In the genomic region with DNA sequence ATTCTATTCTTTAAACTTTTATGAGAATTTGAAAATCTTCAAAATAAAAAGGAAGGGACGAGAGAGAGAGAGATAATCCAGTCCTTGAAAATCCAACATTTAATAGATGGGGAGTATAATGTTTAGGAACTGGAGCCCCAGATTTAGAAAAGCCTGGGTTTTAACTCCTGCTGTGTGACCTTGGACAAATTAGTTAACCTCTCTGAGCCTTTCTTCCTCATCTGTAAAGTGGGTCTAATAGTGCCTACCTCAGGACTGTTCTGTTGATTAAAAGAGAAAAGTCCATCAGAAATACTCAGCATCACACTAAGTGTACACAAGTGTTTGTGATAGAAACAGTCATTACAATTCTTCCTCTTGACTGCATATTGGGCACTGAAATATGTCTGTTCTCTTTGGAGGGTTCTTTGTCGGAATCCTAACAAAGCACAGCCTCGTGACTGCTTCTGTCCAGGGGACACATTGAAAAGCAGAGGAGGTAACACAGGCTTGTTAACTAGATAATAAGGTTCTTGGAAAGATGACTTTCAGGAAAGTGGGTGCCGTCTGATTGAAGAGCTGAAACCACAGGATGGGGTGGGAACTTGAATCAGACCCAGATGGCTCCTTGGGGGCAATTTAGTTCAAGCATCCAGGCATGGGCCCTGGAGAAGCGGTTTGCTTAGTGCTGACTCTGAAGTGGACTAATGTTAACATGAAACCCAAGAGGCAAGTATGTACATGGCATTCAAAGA, we compare ENCODE assay signal across 16 cellular contexts.
DNase-seq lines count a peak whose midpoint lies in the region; ATAC-seq and TF ChIP-seq lines count a peak whose summit lies in the region.
"Had no signal": no experiment of that assay in that cellular context is flagged by ENCODE, and none has a peak within 500 bp of the region (broad histone marks: within the 10 kb centered on the region; RNA-seq: fewer than 3 reads in every experiment).

No MANE protein-coding gene starts in this region.

- H4K5ac ChIP-seq in IMR-90 (ENCODE audit: low read depth, low read length), result no peak overlapping the region; the same call in 1 of the 2 replicates

- H3K56ac ChIP-seq in IMR-90 (ENCODE audit: extremely low read depth, insufficient read depth, low read length), result no peak overlapping the region

- intact Hi-C loops in activated CD4-positive, alpha-beta T cell treated with anti-CD3 and anti-CD28 coated beads, Interleukin-2, amount 10 ng/mL, durations not matched to agents 24 days and 14 days (cut with micrococcal nuclease), result loop anchor here (5.0 kb wide), 1 partner anchor 35 kb away; no protein-coding TSS in a partner anchor
- intact Hi-C loops in IMR-90 (cut with micrococcal nuclease), result no loop called here

- no peak overlapping the region for H2BK5ac ChIP-seq in IMR-90 (ENCODE audit: low read depth, low read length, poor library complexity, severe bottlenecking)

- no peaks in the 10 kb centered on the region for H3K27me3 ChIP-seq in IMR-90 (ENCODE audit: control insufficient read depth, insufficient read depth, low read length)
- H3K27me3 ChIP-seq: gastroesophageal sphincter, right atrium auricular region, tibial artery had no signal

- H3K36me3 Mint-ChIP-seq in activated CD4-positive, alpha-beta T cell treated with anti-CD3 and anti-CD28 coated beads, Interleukin-2, amount 10 ng/mL, durations not matched to agents 24 days and 14 days (ENCODE audit: low read depth), result peaks cover 40% of the 10 kb centered on the region
- H3K36me3 Mint-ChIP-seq in activated CD8-positive, alpha-beta T cell treated with anti-CD3 and anti-CD28 coated beads, Interleukin-2, amount 10 ng/mL, durations not matched to agents 7 days and 5 days (ENCODE audit: low read depth), result peaks cover 45% of the 10 kb centered on the region
- H3K36me3 Mint-ChIP-seq in naive B cell, result peaks cover 9 to 32% of the 10 kb centered on the region in 2 donors

- peak overlapping the region; percentile 10; the same call in 1 of the 2 replicates for H4K91ac ChIP-seq in IMR-90 (ENCODE audit: insufficient read depth, low read depth, low read length)

- H2AFZ ChIP-seq in IMR-90 (replicated peaks; ENCODE audit: low read length, poor library complexity), result no peak overlapping the region

- H3K36me3 ChIP-seq in IMR-90 (ENCODE audit: control insufficient read depth, insufficient read depth, low read length), result peaks cover 8% of the 10 kb centered on the region; the same call in 1 of the 2 replicates

- H2AK5ac ChIP-seq in IMR-90 (ENCODE audit: low read depth, low read length), result 0 out of 2 replicates have a peak overlapping the region, but pooled peaks have one; percentile 75

- peak overlapping the region in 1 of 2 experiments; percentile 28; a peak in 1 of 4 replicates for H4K8ac ChIP-seq in IMR-90 (ENCODE audit: low read depth in 2 of 2, low read length in 2 of 2)

- no peak overlapping the region for H3K27ac ChIP-seq in IMR-90 (ENCODE audit: insufficient read depth, low read length)
- H3K27ac ChIP-seq: gastroesophageal sphincter, right atrium auricular region, tibial artery had no signal

- dilution Hi-C loops in IMR-90 (cut with HindIII; ENCODE audit: low sequenced_read_pairs, unreplicated experiment), result no loop called here

- H2BK15ac ChIP-seq in IMR-90 (ENCODE audit: low read depth, low read length), result 0 out of 3 replicates have a peak overlapping the region, but pooled peaks have one; percentile 37

- POLR2A ChIA-PET in IMR-90 (lab: Charles Lee; ENCODE audit: unreplicated experiment), result no interaction called here
- POLR2A ChIA-PET in activated CD8-positive, alpha-beta T cell treated with anti-CD3 and anti-CD28 coated beads, Interleukin-2, amount 10 ng/mL, durations not matched to agents 7 days and 5 days (lab: Charles Lee), result interaction anchor here (1.1 kb wide), 1 partner anchor 179 kb away, joined by 3 read pairs; no protein-coding TSS in a partner anchor

- DNase-seq in activated CD4-positive, alpha-beta T cell treated with anti-CD3 and anti-CD28 coated beads, Interleukin-2, amount 10 ng/mL, durations not matched to agents 24 days and 14 days, result no peak
- no peak for DNase-seq in activated CD4-positive, alpha-beta T cell treated with anti-CD3 and anti-CD28 coated beads for 4 hours
- no peak for DNase-seq in IMR-90
- DNase-seq in activated CD8-positive, alpha-beta T cell treated with anti-CD3 and anti-CD28 coated beads, Interleukin-2, amount 10 ng/mL, durations not matched to agents 7 days and 5 days, result no peak
- DNase-seq in naive B cell, result no peak
- DNase-seq in GM10266 (ENCODE audit: extremely low spot score), result no peak
- no peak for DNase-seq in iPS-NIHi11 (ENCODE audit: low spot score)
- DNase-seq: Caco-2, NCI-H1436 treated with DMSO at 0.1 percent for 48 hours, NCI-H774, tibial artery had no signal

- ATAC-seq in IMR-90 (ENCODE audit: low read depth) (peak; percentile 36; the same call in 1 of the 2 replicates), naive B cell (ENCODE audit: low read depth in 2 of 2) (no peak), GM21381 (IDR thresholded peaks at IDR 0.05; ENCODE audit: unreplicated experiment) (no peak)
- no peak for ATAC-seq in activated CD8-positive, alpha-beta T cell treated with anti-CD3 and anti-CD28 coated beads, Interleukin-2, amount 10 ng/mL, durations not matched to agents 7 days and 5 days
- ATAC-seq: gastroesophageal sphincter had no signal

- peak overlapping the region; percentile 18; the same call in 1 of the 2 replicates for H3K4ac ChIP-seq in IMR-90 (ENCODE audit: low read depth, low read length)

- H3K27ac Mint-ChIP-seq in activated CD4-positive, alpha-beta T cell treated with anti-CD3 and anti-CD28 coated beads, Interleukin-2, amount 10 ng/mL, durations not matched to agents 24 days and 14 days, result peak overlapping the region; percentile 88
- peak overlapping the region; percentile 76 for H3K27ac Mint-ChIP-seq in activated CD8-positive, alpha-beta T cell treated with anti-CD3 and anti-CD28 coated beads, Interleukin-2, amount 10 ng/mL, durations not matched to agents 7 days and 5 days
- peak overlapping the region in 4 of 6 donors; percentile 11 to 24 (median 16) for H3K27ac Mint-ChIP-seq in naive B cell

- H2AK9ac ChIP-seq in IMR-90 (replicated peaks; ENCODE audit: low read depth, low read length, poor library complexity), result no peak overlapping the region

- H4K20me1 ChIP-seq in IMR-90 (ENCODE audit: insufficient read depth, low read length), result no peaks in the 10 kb centered on the region

- WGBS in IMR-90 (ENCODE audit: extremely low coverage in 2 of 2, insufficient read length in 1 of 2), 2 experiments, result 70% methylated on average over 4 of the region's 5 CpGs; no CpG with 5 or more reads in 1 of the 2 experiments

- peaks cover 4% of the 10 kb centered on the region for H3K9me3 Mint-ChIP-seq in activated CD4-positive, alpha-beta T cell treated with anti-CD3 and anti-CD28 coated beads, Interleukin-2, amount 10 ng/mL, durations not matched to agents 24 days and 14 days
- H3K9me3 Mint-ChIP-seq in activated CD8-positive, alpha-beta T cell treated with anti-CD3 and anti-CD28 coated beads, Interleukin-2, amount 10 ng/mL, durations not matched to agents 7 days and 5 days (ENCODE audit: insufficient read depth), result no peaks in the 10 kb centered on the region
- no peaks in the 10 kb centered on the region for H3K9me3 Mint-ChIP-seq in naive B cell
- H3K9me3 Mint-ChIP-seq: activated naive CD4-positive, alpha-beta T cell treated with anti-CD3 and anti-CD28 coated beads, Interleukin-2, amount 50 U/mL, for 24 hours; central memory CD8-positive, alpha-beta T cell had no signal

- H3K4me3 Mint-ChIP-seq in activated CD4-positive, alpha-beta T cell treated with anti-CD3 and anti-CD28 coated beads, Interleukin-2, amount 10 ng/mL, durations not matched to agents 24 days and 14 days, result peak overlapping the region; percentile 2
- peak overlapping the region; percentile 36 for H3K4me3 Mint-ChIP-seq in activated CD8-positive, alpha-beta T cell treated with anti-CD3 and anti-CD28 coated beads, Interleukin-2, amount 10 ng/mL, durations not matched to agents 7 days and 5 days
- peak overlapping the region in 2 of 8 donors; percentile 3 to 58 for H3K4me3 Mint-ChIP-seq in naive B cell
- H3K4me3 Mint-ChIP-seq: activated naive CD4-positive, alpha-beta T cell treated with anti-CD3 and anti-CD28 coated beads, Interleukin-2, amount 50 U/mL, for 24 hours; central memory CD8-positive, alpha-beta T cell had no signal

- BruUV-seq in IMR-90 (replicated peaks; lab: Mats Ljungman, UMichigan), result no TSS peak

- in situ Hi-C loops in IMR-90 (cut with MboI; ENCODE audit: low sequenced_read_pairs), result no loop called here

- CTCF ChIA-PET in IMR-90 (lab: Yijun Ruan, JAX), result no interaction called here
- CTCF ChIA-PET in activated CD8-positive, alpha-beta T cell treated with anti-CD3 and anti-CD28 coated beads, Interleukin-2, amount 10 ng/mL, durations not matched to agents 7 days and 5 days (lab: Charles Lee), result interaction anchor here (1.9 kb wide), 1 partner anchor 20 kb away, joined by 7 read pairs; no protein-coding TSS in a partner anchor

- peak overlapping the region; percentile 16; the same call in 1 of the 2 replicates for H3K23ac ChIP-seq in IMR-90 (ENCODE audit: low read depth, low read length)

- peaks cover 68% of the 10 kb centered on the region for H3K4me1 Mint-ChIP-seq in activated CD4-positive, alpha-beta T cell treated with anti-CD3 and anti-CD28 coated beads, Interleukin-2, amount 10 ng/mL, durations not matched to agents 24 days and 14 days
- peaks cover 78% of the 10 kb centered on the region for H3K4me1 Mint-ChIP-seq in activated CD8-positive, alpha-beta T cell treated with anti-CD3 and anti-CD28 coated beads, Interleukin-2, amount 10 ng/mL, durations not matched to agents 7 days and 5 days (ENCODE audit: low read depth)
- H3K4me1 Mint-ChIP-seq in naive B cell, result peaks cover 42 to 49% (median 43%) of the 10 kb centered on the region in 3 donors

- no peak overlapping the region for H2BK20ac ChIP-seq in IMR-90 (ENCODE audit: low read depth, low read length)

- no peak for TF ChIP-seq RAD21 in IMR-90 (IDR thresholded peaks at IDR 0.05; ENCODE audit: low read length)

- no peak overlapping the region for H3K4me2 ChIP-seq in IMR-90 (ENCODE audit: low read depth, low read length)

- H3K9me3 ChIP-seq in IMR-90 (ENCODE audit: control insufficient read depth, insufficient read depth, low read length), result no peaks in the 10 kb centered on the region
- H3K9me3 ChIP-seq: Caco-2, gastroesophageal sphincter, right atrium auricular region, tibial artery had no signal

- no peak overlapping the region for H3K9ac ChIP-seq in IMR-90 (ENCODE audit: low read depth, low read length)

- H3K79me1 ChIP-seq in IMR-90 (ENCODE audit: low read depth in 1 of 2, low read length in 2 of 2), result peaks cover 0 to 4% of the 10 kb centered on the region in 2 experiments; a peak in 1 of 4 replicates

- H3K27me3 Mint-ChIP-seq in activated CD4-positive, alpha-beta T cell treated with anti-CD3 and anti-CD28 coated beads, Interleukin-2, amount 10 ng/mL, durations not matched to agents 24 days and 14 days, result no peaks in the 10 kb centered on the region
- H3K27me3 Mint-ChIP-seq in activated CD8-positive, alpha-beta T cell treated with anti-CD3 and anti-CD28 coated beads, Interleukin-2, amount 10 ng/mL, durations not matched to agents 7 days and 5 days (ENCODE audit: low read depth), result no peaks in the 10 kb centered on the region
- no peaks in the 10 kb centered on the region for H3K27me3 Mint-ChIP-seq in naive B cell
- H3K27me3 Mint-ChIP-seq: activated naive CD4-positive, alpha-beta T cell treated with anti-CD3 and anti-CD28 coated beads, Interleukin-2, amount 50 U/mL, for 24 hours; central memory CD8-positive, alpha-beta T cell had no signal

- H3K18ac ChIP-seq in IMR-90 (ENCODE audit: low read depth, low read length), result peak overlapping the region; percentile 9; the same call in 1 of the 2 replicates

- no peak for TF ChIP-seq POLR2A in IMR-90 (IDR thresholded peaks at IDR 0.05; ENCODE audit: low read depth, low read length)

- no peak for TF ChIP-seq CTCF in IMR-90 (conservative IDR thresholded peaks at IDR 0.05; ENCODE audit: low read depth, low read length)
- TF ChIP-seq CTCF in GM10266 (IDR thresholded peaks at IDR 0.05; ENCODE audit: control insufficient read depth, insufficient read depth, low read depth, missing control alignments), result no peak

- peaks cover 14% of the 10 kb centered on the region for H3K4me1 ChIP-seq in IMR-90 (ENCODE audit: control insufficient read depth, insufficient read depth, low read length)
- H3K4me1 ChIP-seq: Caco-2, right atrium auricular region had no signal

- H2BK120ac ChIP-seq in IMR-90 (ENCODE audit: low read depth, low read length), result peak overlapping the region; percentile 32; the same call in 1 of the 2 replicates

- H3K14ac ChIP-seq in IMR-90 (replicated peaks; ENCODE audit: low read depth, low read length), result peak overlapping the region; percentile 66

- H3K4me3 ChIP-seq in IMR-90 (ENCODE audit: insufficient read depth, low read depth, low read length), result no peak overlapping the region
- H3K4me3 ChIP-seq: gastroesophageal sphincter, right atrium auricular region, tibial artery had no signal

- H3K9me1 ChIP-seq in IMR-90 (ENCODE audit: insufficient read depth, low read length), result peaks cover 12% of the 10 kb centered on the region

Comparison
In these comparisons a context has a peak if more than half of its experiments do, and no peak if none do; other contexts are left out.
1. H3K27ac Mint-ChIP-seq: peak in every context shown above with its lines; median percentile 88 in activated CD4-positive, alpha-beta T cell treated with anti-CD3 and anti-CD28 coated beads, Interleukin-2, amount 10 ng/mL, durations not matched to agents 24 days and 14 days; 76 in activated CD8-positive, alpha-beta T cell treated with anti-CD3 and anti-CD28 coated beads, Interleukin-2, amount 10 ng/mL, durations not matched to agents 7 days and 5 days; 16 in naive B cell.